In genomic region chr7:136150311-136150710, GRCh38 we compare ENCODE assay signal across 18 cellular contexts.
"Had no signal": no experiment of that assay in that cellular context is flagged by ENCODE, and none has a peak within 500 bp of the region (broad histone marks: within the 10 kb centered on the region; RNA-seq: fewer than 3 reads in every experiment).

No MANE protein-coding gene starts in this region.

- H3K9me3 Mint-ChIP-seq: memory B cell; naive B cell; stimulated activated naive B cell treated with anti-CD40 and anti-IgM and Interleukin-4, amounts not matched to agents 10 μg/mL and 1 μg/mL and 100 μg/mL, for 72 hours; stimulated activated naive CD8-positive, alpha-beta T cell treated with anti-CD3 and anti-CD28 coated beads, Interleukin-15, amount 100 ng/mL, for 72 hours had no signal

- H3K4me1 Mint-ChIP-seq: memory B cell; naive B cell; neural progenitor cell; stimulated activated naive B cell treated with anti-CD40 and anti-IgM and Interleukin-4, amounts not matched to agents 10 μg/mL and 1 μg/mL and 100 μg/mL, for 72 hours; stimulated activated naive CD8-positive, alpha-beta T cell treated with anti-CD3 and anti-CD28 coated beads, Interleukin-15, amount 100 ng/mL, for 72 hours had no signal

- H3K27ac Mint-ChIP-seq: memory B cell; naive B cell; natural killer cell treated with Interleukin-12 subunit alpha and Interleukin-12 subunit beta and Interleukin-15 and Interleukin-18, amount 100 ng/mL, for 72 hours; neural progenitor cell; progenitor cell of endocrine pancreas; stimulated activated naive B cell treated with anti-CD40 and anti-IgM and Interleukin-4, amounts not matched to agents 10 μg/mL and 1 μg/mL and 100 μg/mL, for 72 hours; stimulated activated naive CD8-positive, alpha-beta T cell treated with anti-CD3 and anti-CD28 coated beads, Interleukin-15, amount 100 ng/mL, for 72 hours had no signal

- H3K4me3 Mint-ChIP-seq: memory B cell; naive B cell; natural killer cell treated with Interleukin-12 subunit alpha and Interleukin-12 subunit beta and Interleukin-15 and Interleukin-18, amount 100 ng/mL, for 72 hours; neural progenitor cell; stimulated activated naive B cell treated with anti-CD40 and anti-IgM and Interleukin-4, amounts not matched to agents 10 μg/mL and 1 μg/mL and 100 μg/mL, for 72 hours; stimulated activated naive CD8-positive, alpha-beta T cell treated with anti-CD3 and anti-CD28 coated beads, Interleukin-15, amount 100 ng/mL, for 72 hours had no signal

- H3K36me3 Mint-ChIP-seq: natural killer cell treated with Interleukin-12 subunit alpha and Interleukin-12 subunit beta and Interleukin-15 and Interleukin-18, amount 100 ng/mL, for 72 hours; neural progenitor cell; stimulated activated naive B cell treated with anti-CD40 and anti-IgM and Interleukin-4, amounts not matched to agents 10 μg/mL and 1 μg/mL and 100 μg/mL, for 72 hours had no signal

- H3K27me3 Mint-ChIP-seq: progenitor cell of endocrine pancreas; stimulated activated naive CD8-positive, alpha-beta T cell treated with anti-CD3 and anti-CD28 coated beads, Interleukin-15, amount 100 ng/mL, for 72 hours had no signal

- DNase-seq: dorsolateral prefrontal cortex; effector CD4-positive, alpha-beta T cell; left ventricle myocardium superior; lower lobe of right lung; mucosa of descending colon; naive B cell; right lobe of liver; small intestine; stimulated activated CD4-positive, alpha-beta T cell treated with anti-CD3 and anti-CD28 coated beads, Interleukin-15, amount 100 ng/mL, for 24 hours; stimulated activated CD4-positive, alpha-beta T cell treated with anti-CD3 and anti-CD28 coated beads, Interleukin-2, amount 100 ng/mL, for 48 hours; stimulated activated naive B cell treated with anti-CD40 and anti-IgM and Interleukin-4, amounts not matched to agents 10 μg/mL and 1 μg/mL and 100 μg/mL, for 72 hours; stimulated activated naive CD8-positive, alpha-beta T cell treated with anti-CD3 and anti-CD28 coated beads, Interleukin-15, amount 100 ng/mL, for 72 hours; thyroid gland; trophoblast cell had no signal
